Comparison of ENCODE assay signal across 24 cellular contexts in genomic region chr7:32063614-32064013, GRCh38. TPM values are rescaled to one million over a fixed set of nuclear protein-coding genes. Genes with fewer than 3 reads are reported as not detected.
DNase-seq lines count a peak whose midpoint lies in the region; ATAC-seq, FAIRE-seq and TF ChIP-seq lines count a peak whose summit lies in the region.
"Had no signal": no experiment of that assay in that cellular context is flagged by ENCODE, and none has a peak within 500 bp of the region (broad histone marks: within the 10 kb centered on the region; RNA-seq: fewer than 3 reads in every experiment).

No MANE protein-coding gene starts in this region.

- H4K8ac ChIP-seq in IMR-90 (ENCODE audit: low read depth in 2 of 2, low read length in 2 of 2) = no peak overlapping the region

- no peak overlapping the region for H4K91ac ChIP-seq in IMR-90 (ENCODE audit: insufficient read depth, low read depth, low read length)

- no peaks in the 10 kb centered on the region for H3K36me3 ChIP-seq in HepG2 (replicated peaks in 1 of 2; ENCODE audit: control insufficient read depth in 1 of 2, insufficient read depth in 2 of 2, low read length in 2 of 2)
- H3K36me3 ChIP-seq in right lobe of liver = no peaks in the 10 kb centered on the region
- H3K36me3 ChIP-seq in IMR-90 (ENCODE audit: control insufficient read depth, insufficient read depth, low read length) = no peaks in the 10 kb centered on the region; the same call in 1 of the 2 replicates
- no peaks in the 10 kb centered on the region for H3K36me3 ChIP-seq in keratinocyte (ENCODE audit: control insufficient read depth in 2 of 2, extremely low read depth in 1 of 2, insufficient read depth in 2 of 2, low read length in 2 of 2)
- no peaks in the 10 kb centered on the region for H3K36me3 ChIP-seq in breast epithelium
- H3K36me3 ChIP-seq: BE2C, BLaER1 had no signal

- 3% methylated on average over 5 of the region's 5 CpGs for WGBS in HepG2 (ENCODE audit: low lambda C conversion rate)
- WGBS in right lobe of liver (ENCODE audit: insufficient coverage, low coverage, low lambda C conversion rate, missing lambda C conversion rate) = 51% methylated on average over 5 of the region's 5 CpGs
- no CpG with 5 or more reads among the region's 5 CpGs for WGBS in IMR-90 (ENCODE audit: extremely low coverage in 2 of 2, insufficient read length in 1 of 2), 2 experiments

- H3K27me3 ChIP-seq in HepG2 (ENCODE audit: control insufficient read depth in 1 of 2, insufficient read depth in 2 of 2, low read length in 2 of 2) (peaks cover 0 to 3% of the 10 kb centered on the region in 2 experiments; a peak in 2 of 5 replicates), right lobe of liver (no peaks in the 10 kb centered on the region), IMR-90 (ENCODE audit: control insufficient read depth, insufficient read depth, low read length) (no peaks in the 10 kb centered on the region), dorsolateral prefrontal cortex (peaks cover 0 to 2% (median 0%) of the 10 kb centered on the region in 45 donors), keratinocyte (ENCODE audit: control insufficient read depth, extremely low read depth, insufficient read depth, low read length) (peaks cover 2% of the 10 kb centered on the region), breast epithelium (no peaks in the 10 kb centered on the region)
- H3K27me3 ChIP-seq: BLaER1 had no signal

- H3K4me2 ChIP-seq in HepG2 (ENCODE audit: low read depth, low read length) (no peak overlapping the region), IMR-90 (ENCODE audit: low read depth, low read length) (no peak overlapping the region), keratinocyte (ENCODE audit: control insufficient read depth, extremely low read depth, insufficient read depth, low read depth, low read length) (no peak overlapping the region)
- H3K4me2 ChIP-seq: BLaER1 had no signal

- no peak overlapping the region for H3K9ac ChIP-seq in HepG2 (ENCODE audit: insufficient read depth, low read depth, low read length)
- H3K9ac ChIP-seq in IMR-90 (ENCODE audit: low read depth, low read length) = no peak overlapping the region
- no peak overlapping the region for H3K9ac ChIP-seq in keratinocyte (ENCODE audit: control insufficient read depth, extremely low read depth, insufficient read depth, low read length)
- H3K9ac ChIP-seq: BLaER1 had no signal

- no peaks in the 10 kb centered on the region for H3K9me1 ChIP-seq in IMR-90 (ENCODE audit: insufficient read depth, low read length)
- no peaks in the 10 kb centered on the region for H3K9me1 ChIP-seq in keratinocyte (ENCODE audit: control insufficient read depth, extremely low read depth, insufficient read depth, low read length)

- BruUV-seq in HepG2 (replicated peaks; lab: Mats Ljungman, UMichigan) (no TSS peak), IMR-90 (replicated peaks; lab: Mats Ljungman, UMichigan) (no TSS peak)

- no peak overlapping the region for H3K4ac ChIP-seq in IMR-90 (ENCODE audit: low read depth, low read length)

- no peak for ATAC-seq in HepG2
- ATAC-seq in right lobe of liver = no peak
- no peak for ATAC-seq in IMR-90 (ENCODE audit: low read depth)

- FAIRE-seq in HepG2 (lab: Jason Lieb, UNC) = no peak
- peak; percentile 5 for FAIRE-seq in keratinocyte (lab: Jason Lieb, UNC)
- FAIRE-seq: G401.6, GM12891, GM19239 had no signal

- no peaks in the 10 kb centered on the region for H3K79me2 ChIP-seq in HepG2 (ENCODE audit: insufficient read depth, low read length)
- peaks cover 10% of the 10 kb centered on the region for H3K79me2 ChIP-seq in keratinocyte (ENCODE audit: control insufficient read depth, insufficient read depth, low read length)

- no peak overlapping the region for H2AK5ac ChIP-seq in IMR-90 (ENCODE audit: low read depth, low read length)

- peaks cover 6 to 26% of the 10 kb centered on the region in 2 experiments; a peak in 3 of 4 replicates for H3K79me1 ChIP-seq in IMR-90 (ENCODE audit: low read depth in 1 of 2, low read length in 2 of 2)

- H3K27ac ChIP-seq in HepG2 (ENCODE audit: extremely low read length, insufficient read depth, low read length) (no peak overlapping the region), right lobe of liver (no peak overlapping the region), IMR-90 (ENCODE audit: insufficient read depth, low read length) (no peak overlapping the region), dorsolateral prefrontal cortex (peak overlapping the region in 31 of 59 donors; percentile 0 to 100 (median 84)), keratinocyte (ENCODE audit: control insufficient read depth, insufficient read depth, low read length) (no peak overlapping the region), breast epithelium (no peak overlapping the region)
- H3K27ac ChIP-seq: 22Rv1, BLaER1 had no signal

- dilution Hi-C loops in IMR-90 (cut with HindIII; ENCODE audit: low sequenced_read_pairs, unreplicated experiment) = no loop called here
- dilution Hi-C loops in keratinocyte (cut with MboI; ENCODE audit: extremely low pct_ligation_motif_present, low sequenced_read_pairs) = no loop called here

- no peak overlapping the region for H3K56ac ChIP-seq in IMR-90 (ENCODE audit: extremely low read depth, insufficient read depth, low read length)

- H2AFZ ChIP-seq in HepG2 (ENCODE audit: low read length) (no peak overlapping the region), IMR-90 (replicated peaks; ENCODE audit: low read length, poor library complexity) (no peak overlapping the region), keratinocyte (ENCODE audit: control insufficient read depth, low read length) (no peak overlapping the region)

- H3K4me3 ChIP-seq in HepG2 (replicated peaks in 1 of 3; ENCODE audit: insufficient read depth in 1 of 3, low read depth in 2 of 3, low read length in 3 of 3) = no peak overlapping the region
- H3K4me3 ChIP-seq in right lobe of liver = no peak overlapping the region
- no peak overlapping the region for H3K4me3 ChIP-seq in IMR-90 (ENCODE audit: insufficient read depth, low read depth, low read length)
- H3K4me3 ChIP-seq in dorsolateral prefrontal cortex = no peak overlapping the region
- no peak overlapping the region for H3K4me3 ChIP-seq in keratinocyte (ENCODE audit: control insufficient read depth in 2 of 3, extremely low read depth in 1 of 3, insufficient read depth in 2 of 3, low read depth in 1 of 3, low read length in 3 of 3)
- no peak overlapping the region for H3K4me3 ChIP-seq in breast epithelium
- H3K4me3 ChIP-seq: BLaER1 had no signal

- H4K5ac ChIP-seq in IMR-90 (ENCODE audit: low read depth, low read length) = no peak overlapping the region

- CTCF ChIA-PET in HepG2 (lab: Yijun Ruan, JAX; ENCODE audit: low intra/inter-chr PET ratio, low total read pairs) (no interaction called here), IMR-90 (lab: Yijun Ruan, JAX) (no interaction called here)

- H3K9me3 ChIP-seq in HepG2 (ENCODE audit: low read length) = no peaks in the 10 kb centered on the region
- H3K9me3 ChIP-seq in right lobe of liver = no peaks in the 10 kb centered on the region
- no peaks in the 10 kb centered on the region for H3K9me3 ChIP-seq in IMR-90 (ENCODE audit: control insufficient read depth, insufficient read depth, low read length)
- no peaks in the 10 kb centered on the region for H3K9me3 ChIP-seq in keratinocyte (ENCODE audit: control insufficient read depth, low read depth, low read length)
- no peaks in the 10 kb centered on the region for H3K9me3 ChIP-seq in breast epithelium
- H3K9me3 ChIP-seq: BE2C, BLaER1 had no signal

- H2BK20ac ChIP-seq in IMR-90 (ENCODE audit: low read depth, low read length) = no peak overlapping the region

- H2AK9ac ChIP-seq in IMR-90 (replicated peaks; ENCODE audit: low read depth, low read length, poor library complexity) = no peak overlapping the region

- no peak overlapping the region for H2BK5ac ChIP-seq in IMR-90 (ENCODE audit: low read depth, low read length, poor library complexity, severe bottlenecking)

- H2BK15ac ChIP-seq in IMR-90 (ENCODE audit: low read depth, low read length) = no peak overlapping the region

- H3K23ac ChIP-seq in IMR-90 (ENCODE audit: low read depth, low read length) = no peak overlapping the region

- H4K20me1 ChIP-seq in HepG2 (ENCODE audit: insufficient read depth, low read length) (no peaks in the 10 kb centered on the region), IMR-90 (ENCODE audit: insufficient read depth, low read length) (no peaks in the 10 kb centered on the region), keratinocyte (ENCODE audit: control insufficient read depth, extremely low read depth, insufficient read depth, low read length) (no peaks in the 10 kb centered on the region)
- H4K20me1 ChIP-seq: BLaER1 had no signal

- H3K4me1 ChIP-seq in HepG2 (ENCODE audit: insufficient read depth, low read length) (no peaks in the 10 kb centered on the region), right lobe of liver (no peaks in the 10 kb centered on the region), IMR-90 (ENCODE audit: control insufficient read depth, insufficient read depth, low read length) (peaks cover 12% of the 10 kb centered on the region), keratinocyte (ENCODE audit: control insufficient read depth, extremely low read depth, insufficient read depth, low read length) (peaks cover 4% of the 10 kb centered on the region), breast epithelium (no peaks in the 10 kb centered on the region)
- H3K4me1 ChIP-seq: BE2C, BLaER1 had no signal

- TF ChIP-seq CTCF in HepG2 (CRISPR knock-in tag; IDR thresholded peaks at IDR 0.05) (no peak), right lobe of liver (IDR thresholded peaks at IDR 0.05) (no peak), IMR-90 (conservative IDR thresholded peaks at IDR 0.05; ENCODE audit: low read depth, low read length) (no peak), dorsolateral prefrontal cortex (IDR thresholded peaks at IDR 0.05 in 54 of 56, conservative IDR thresholded peaks at IDR 0.05 in 2 of 56; ENCODE audit: low read depth in 1 of 56, partially characterized antibody in 56 of 56) (no peak), keratinocyte (optimal IDR thresholded peaks at IDR 0.05 in 1 of 3, IDR thresholded peaks at IDR 0.05 in 1 of 3, conservative IDR thresholded peaks at IDR 0.05 in 1 of 3; ENCODE audit: extremely low read depth in 1 of 3, insufficient read depth in 2 of 3, low read length in 3 of 3) (no peak), breast epithelium (IDR thresholded peaks at IDR 0.05) (no peak)

- TF ChIP-seq POLR2A in HepG2 (IDR thresholded peaks at IDR 0.05; ENCODE audit: insufficient read depth in 1 of 2, low read depth in 2 of 2, low read length in 2 of 2) (no peak), right lobe of liver (IDR thresholded peaks at IDR 0.05) (no peak), IMR-90 (IDR thresholded peaks at IDR 0.05; ENCODE audit: low read depth, low read length) (no peak), breast epithelium (IDR thresholded peaks at IDR 0.05) (no peak)

- H2BK120ac ChIP-seq in IMR-90 (ENCODE audit: low read depth, low read length) = no peak overlapping the region

- intact Hi-C loops in HepG2 (cut with micrococcal nuclease; ENCODE audit: unreplicated experiment) (no loop called here), right lobe of liver (cut with DNase I) (no loop called here), IMR-90 (cut with micrococcal nuclease) (loop anchor here (10.0 kb wide), 1 partner anchor 249 kb away; no protein-coding TSS in a partner anchor), dorsolateral prefrontal cortex (cut with DNase I) (loop anchor here (5.0 to 10.0 kb wide), 2 partner anchors 181 to 279 kb away; no protein-coding TSS in a partner anchor), breast epithelium (cut with DNase I; ENCODE audit: low total_unique reads) (no loop called here)

- POLR2A ChIA-PET in HepG2 (lab: Yijun Ruan, JAX) (no interaction called here), IMR-90 (lab: Charles Lee; ENCODE audit: unreplicated experiment) (no interaction called here)

- H3K14ac ChIP-seq in IMR-90 (replicated peaks; ENCODE audit: low read depth, low read length) = no peak overlapping the region

- no peak for DNase-seq in HepG2 (ENCODE audit: low spot score)
- no peak for DNase-seq in right lobe of liver
- DNase-seq in IMR-90 = no peak
- DNase-seq in dorsolateral prefrontal cortex = no peak
- DNase-seq in keratinocyte (ENCODE audit: low read depth, low spot score) = no peak
- DNase-seq in MV-4-11 (lab: John Stamatoyannopoulos, UW) = no peak
- DNase-seq in T-helper 2 cell = no peak
- no peak for DNase-seq in breast epithelium (ENCODE audit: low spot score in 2 of 2)
- DNase-seq: ACHN; BE2C; C1 segment of cervical spinal cord; CD4-positive, alpha-beta memory T cell; CD4-positive, CD25-positive, alpha-beta regulatory T cell; CD8-positive, alpha-beta memory T cell; COR-L47; DMS79 treated with DMSO at 0.1 percent for 48 hours; GF-D8 had no signal

- TF ChIP-seq RAD21 in HepG2 (CRISPR knock-in tag; IDR thresholded peaks at IDR 0.05) (no peak), IMR-90 (IDR thresholded peaks at IDR 0.05; ENCODE audit: low read length) (no peak)

- TF ChIP-seq EP300 in HepG2 (IDR thresholded peaks at IDR 0.05; ENCODE audit: low read depth in 2 of 2, low read length in 2 of 2) (no peak), HepG2 (CRISPR knock-in tag; IDR thresholded peaks at IDR 0.05; ENCODE audit: borderline replicate concordance) (no peak)

- in situ Hi-C loops in HepG2 (cut with HindIII; ENCODE audit: extremely low pct_ligation_motif_present, low pct_unique_long_range_greater_than_20kb) (no loop called here), IMR-90 (cut with MboI; ENCODE audit: low sequenced_read_pairs) (no loop called here)

- H3K18ac ChIP-seq in IMR-90 (ENCODE audit: low read depth, low read length) = no peak overlapping the region

RNA-seq across cellular contexts. Expression of gene PDE1C, which starts 6.6 kb away (rescaled TPM):
- total RNA-seq in HepG2 (2016; rRNA removed; fragmentation: Illumina TruSeq; extraction: Trizol) (not detected in 2 replicates), right lobe of liver (under 1 TPM in 1 of 6 experiments, not detected in 5; 0.02 TPM), IMR-90 (2012; rRNA removed) (53.3 and 61.5 TPM in 2 replicates), dorsolateral prefrontal cortex (100 to 1,000 TPM in 28 of 120 experiments, 10 to 100 TPM in 92; 32.4 to 247 (median 78.1) TPM), breast epithelium (10 to 100 TPM in 2 of 3 donors, 1 to 10 TPM in 1; 3.2 to 30.1 (median 18.7) TPM)
- total RNA-seq in HepG2 (2016; cell fraction: cytosol; rRNA removed; fragmentation: Illumina TruSeq; extraction: Trizol; ENCODE audit: low read depth) = not detected in 2 replicates
- total RNA-seq in HepG2 (2016; cell fraction: insoluble cytoplasmic fraction; rRNA removed; fragmentation: Illumina TruSeq; extraction: Trizol) = not detected in 2 replicates
- total RNA-seq in HepG2 (2016; cell fraction: membrane; rRNA removed; fragmentation: Illumina TruSeq; extraction: Trizol) = not detected in 2 replicates
- not detected in 2 replicates for total RNA-seq in HepG2 (2016; cell fraction: nucleus; rRNA removed; fragmentation: Illumina TruSeq; extraction: Trizol)
- polyA plus RNA-seq in HepG2 (2011; rRNA removed) (not detected in 2 replicates), IMR-90 (2012; rRNA removed) (10.9 and 14.2 TPM in 2 replicates), keratinocyte (0.61 to 5.3 TPM (median 2.5 TPM) in 3 replicates)
- not detected in 2 replicates for polyA plus RNA-seq in HepG2 (2011; cell fraction: cytosol; rRNA removed)
- not detected in 2 replicates for polyA plus RNA-seq in HepG2 (2011; cell fraction: nucleus; rRNA removed)
- polyA plus RNA-seq in HepG2 (2012) = not detected in 2 replicates
- polyA plus RNA-seq in HepG2 (2016; cell fraction: cytosol; fragmentation: Illumina TruSeq; extraction: Trizol; ENCODE audit: low read depth) = not detected in 2 replicates
- polyA plus RNA-seq in HepG2 (2016; cell fraction: insoluble cytoplasmic fraction; fragmentation: Illumina TruSeq; extraction: Trizol; ENCODE audit: low read depth) = not detected in 2 replicates
- polyA plus RNA-seq in HepG2 (2016; cell fraction: membrane; fragmentation: Illumina TruSeq; extraction: Trizol; ENCODE audit: low read depth) = not detected in 2 replicates
- not detected in 2 replicates for polyA plus RNA-seq in HepG2 (2016; cell fraction: nucleus; fragmentation: Illumina TruSeq; extraction: Trizol; ENCODE audit: insufficient read depth, low read depth)
- 0.06 TPM in 1 of 2 replicates, not detected in the other for polyA minus RNA-seq in HepG2 (2011; rRNA and poly(A)+ RNA removed; ENCODE audit: low replicate concordance)
- polyA minus RNA-seq in HepG2 (2011; cell fraction: cytosol; rRNA and poly(A)+ RNA removed) = not detected in 2 replicates
- not detected in 2 replicates for polyA minus RNA-seq in HepG2 (2011; cell fraction: nucleus; rRNA and poly(A)+ RNA removed)
- 3.6 and 4.6 TPM in 2 replicates for polyA plus RNA-seq in IMR-90 (2012; cell fraction: cytosol; rRNA removed)
- 10.3 and 32.7 TPM in 2 replicates for polyA plus RNA-seq in IMR-90 (2012; cell fraction: nucleus; rRNA removed; ENCODE audit: low replicate concordance)
- polyA plus RNA-seq in keratinocyte (2011; ENCODE audit: low read depth) = 0.46 TPM
- 1.2 and 1.4 TPM in 2 replicates for polyA plus RNA-seq in keratinocyte (2011; cell fraction: cytosol; rRNA removed)
- 2.3 and 2.9 TPM in 2 replicates for polyA plus RNA-seq in keratinocyte (2011; cell fraction: nucleus; rRNA removed)
- 0.07 and 7.7 TPM in 2 replicates for polyA plus RNA-seq in keratinocyte (2012; ENCODE audit: low replicate concordance)
- 4.0 to 18.8 TPM (median 11.2 TPM) in 3 replicates for polyA minus RNA-seq in keratinocyte
- polyA minus RNA-seq in keratinocyte (2011; cell fraction: cytosol; rRNA and poly(A)+ RNA removed) = 5.2 TPM
- polyA minus RNA-seq in keratinocyte (2011; cell fraction: nucleus; rRNA and poly(A)+ RNA removed) = 5.2 and 12.0 TPM in 2 replicates
- total RNA-seq: A673; CD4-positive, alpha-beta memory T cell; CD4-positive, CD25-positive, alpha-beta regulatory T cell; CD8-positive, alpha-beta memory T cell had no signal
- polyA plus RNA-seq: CD14-positive monocyte; CD4-positive, alpha-beta memory T cell; CD4-positive, CD25-positive, alpha-beta regulatory T cell; CD8-positive, alpha-beta memory T cell had no signal

Comparison
In these comparisons a context has a peak if more than half of its experiments do, and no peak if none do; other contexts are left out.
1. H3K27ac ChIP-seq: peak in dorsolateral prefrontal cortex (31 of 59); none in HepG2 (single experiment), right lobe of liver (0 of 3), IMR-90 (single experiment), keratinocyte (single experiment) and breast epithelium (0 of 2).
2. RNA of gene PDE1C, which starts 6.6 kb away (total RNA-seq): 32.4 to 247 TPM in dorsolateral prefrontal cortex, 53.3 to 61.5 TPM in IMR-90 and 3.2 to 30.1 TPM in breast epithelium; not detected in HepG2 and 0.02 TPM in right lobe of liver; every median in the first group is over 4 times any median in the second.
3. intact Hi-C loops: an anchor here in IMR-90 (10.0 kb wide) and dorsolateral prefrontal cortex (5.0 to 10.0 kb wide); none called in HepG2, right lobe of liver and breast epithelium.